ENCODE assay signal across 9 cellular contexts in the genomic region with DNA sequence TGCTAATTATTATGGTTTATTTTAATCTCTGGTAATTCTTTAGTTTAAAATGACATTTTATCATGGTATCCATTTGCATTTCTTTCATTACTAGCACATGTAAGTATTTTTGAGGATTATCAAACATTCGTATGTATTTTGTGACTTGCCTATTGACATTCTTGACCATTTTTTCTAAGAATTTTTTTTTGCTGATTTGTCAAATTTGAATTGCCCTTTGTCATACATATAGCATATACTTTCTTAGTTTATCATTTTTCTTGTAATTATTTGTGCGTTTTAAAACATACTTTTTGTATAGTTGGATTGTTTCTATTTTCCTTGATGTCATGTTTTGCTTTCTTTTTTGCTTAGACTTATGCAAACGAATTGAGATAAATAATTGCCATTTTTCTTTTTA.
"Had no signal": no experiment of that assay in that cellular context is flagged by ENCODE, and none has a peak within 500 bp of the region (broad histone marks: within the 10 kb centered on the region; RNA-seq: fewer than 3 reads in every experiment).

No MANE protein-coding gene starts in this region.

- H3K9me3 ChIP-seq: HAP-1 had no signal

- H3K4me1 ChIP-seq: HAP-1 had no signal

- H3K4me3 ChIP-seq: GM23248, HAP-1 had no signal

- H3K9me3 Mint-ChIP-seq: HFFc6 had no signal

- H3K9ac ChIP-seq: GM23248, KMS-11 had no signal

- ATAC-seq: HCT116 had no signal

- FAIRE-seq: HTR-8/SVneo had no signal

- DNase-seq: GM23248, GOT3, H7, HFFc6, KBM-7 had no signal

- H3K27ac Mint-ChIP-seq: HFFc6 had no signal

- H3K4me3 Mint-ChIP-seq: HFFc6 had no signal

- H3K27ac ChIP-seq: GM23248, KMS-11 had no signal

- H3K36me3 ChIP-seq: HAP-1 had no signal

- H2AFZ ChIP-seq: GM23248 had no signal

- H3K4me2 ChIP-seq: KMS-11 had no signal
